ENCODE assay signal across 16 cellular contexts in the genomic region with DNA sequence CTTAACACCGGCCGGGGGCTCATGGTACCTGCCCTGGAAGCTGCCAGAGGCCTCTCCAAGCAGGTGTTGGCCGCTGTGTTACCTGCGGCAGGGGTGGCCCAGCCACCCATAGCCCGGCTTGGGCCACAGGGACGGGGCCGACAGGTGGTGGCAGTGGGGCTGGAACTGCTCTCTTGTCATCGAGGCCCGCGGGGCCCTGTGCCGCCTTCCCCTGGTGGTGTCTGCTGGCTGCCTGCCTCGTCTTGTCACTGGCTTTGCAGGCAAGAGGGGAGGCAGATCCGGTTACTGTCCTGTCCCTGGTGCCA. TPM values are rescaled to one million over a fixed set of nuclear protein-coding genes. Genes with fewer than 3 reads are reported as not detected.
DNase-seq lines count a peak whose midpoint lies in the region; ATAC-seq and TF ChIP-seq lines count a peak whose summit lies in the region.
"Had no signal": no experiment of that assay in that cellular context is flagged by ENCODE, and none has a peak within 500 bp of the region (broad histone marks: within the 10 kb centered on the region; RNA-seq: fewer than 3 reads in every experiment).

No MANE protein-coding gene starts in this region.

- no peak overlapping the region for H3K14ac ChIP-seq in IMR-90 (replicated peaks; ENCODE audit: low read depth, low read length)
- no peak overlapping the region for H3K14ac ChIP-seq in trophoblast cell (ENCODE audit: low read length)

- H3K4me3 ChIP-seq in A673 (ENCODE audit: low read depth, low read length, poor library complexity, severe bottlenecking): no peak overlapping the region
- no peak overlapping the region for H3K4me3 ChIP-seq in IMR-90 (ENCODE audit: insufficient read depth, low read depth, low read length)
- no peak overlapping the region for H3K4me3 ChIP-seq in WERI-Rb-1 (ENCODE audit: low read depth, low read length)
- no peak overlapping the region for H3K4me3 ChIP-seq in trophoblast cell (ENCODE audit: low read depth, low read length)
- H3K4me3 ChIP-seq in Peyer's patch: no peak overlapping the region
- H3K4me3 ChIP-seq: MG63 had no signal

- H4K20me1 ChIP-seq in IMR-90 (ENCODE audit: insufficient read depth, low read length): peaks cover 97% of the 10 kb centered on the region

- H2AK5ac ChIP-seq in IMR-90 (ENCODE audit: low read depth, low read length) (no peak overlapping the region), trophoblast cell (ENCODE audit: low read length) (no peak overlapping the region)

- no peak overlapping the region for H4K91ac ChIP-seq in IMR-90 (ENCODE audit: insufficient read depth, low read depth, low read length)
- no peak overlapping the region for H4K91ac ChIP-seq in trophoblast cell (ENCODE audit: low read depth, low read length)

- intact Hi-C loops in A673 (cut with micrococcal nuclease; ENCODE audit: unreplicated experiment) (no loop called here), IMR-90 (cut with micrococcal nuclease) (no loop called here)

- H3K9me3 Mint-ChIP-seq in activated T-helper 17 cell treated with anti-CD3 and anti-CD28 coated beads, Interleukin-2, amount 50 U/mL, for 72 hours: no peaks in the 10 kb centered on the region
- H3K9me3 Mint-ChIP-seq: CD4-positive, alpha-beta T cell had no signal

- H4K8ac ChIP-seq in IMR-90 (ENCODE audit: low read depth in 2 of 2, low read length in 2 of 2) (no peak overlapping the region), trophoblast cell (ENCODE audit: low read depth, low read length) (no peak overlapping the region)

- no peak overlapping the region for H3K56ac ChIP-seq in IMR-90 (ENCODE audit: extremely low read depth, insufficient read depth, low read length)

- H2BK120ac ChIP-seq in IMR-90 (ENCODE audit: low read depth, low read length): no peak overlapping the region
- H2BK120ac ChIP-seq in trophoblast cell (ENCODE audit: insufficient read depth, low read length, poor library complexity): no peak overlapping the region

- H3K36me3 Mint-ChIP-seq in activated T-helper 17 cell treated with anti-CD3 and anti-CD28 coated beads, Interleukin-2, amount 50 U/mL, for 72 hours (ENCODE audit: low read depth): no peaks in the 10 kb centered on the region

- ATAC-seq in IMR-90 (ENCODE audit: low read depth): no peak
- no peak for ATAC-seq in activated T-helper 17 cell treated with anti-CD3 and anti-CD28 coated beads, Interleukin-2, amount 50 U/mL, for 72 hours (replicated peaks)
- no peak for ATAC-seq in HG03025 (IDR thresholded peaks at IDR 0.05; ENCODE audit: low FRiP score, unreplicated experiment)

- 95% methylated on average over 11 of the region's 13 CpGs; no CpG with 5 or more reads in 1 of the 2 experiments for WGBS in IMR-90 (ENCODE audit: extremely low coverage in 2 of 2, insufficient read length in 1 of 2), 2 experiments
- no CpG with 5 or more reads among the region's 13 CpGs for WGBS in trophoblast cell (ENCODE audit: extremely low coverage, insufficient coverage, insufficient read length)

- H3K4ac ChIP-seq in IMR-90 (ENCODE audit: low read depth, low read length) (no peak overlapping the region), trophoblast cell (ENCODE audit: low read depth, low read length) (no peak overlapping the region)

- no peak overlapping the region for H2AFZ ChIP-seq in IMR-90 (replicated peaks; ENCODE audit: low read length, poor library complexity)
- no peak overlapping the region for H2AFZ ChIP-seq in trophoblast cell (ENCODE audit: insufficient read depth, low read length, poor library complexity)

- H3K4me2 ChIP-seq in IMR-90 (ENCODE audit: low read depth, low read length): no peak overlapping the region
- no peak overlapping the region for H3K4me2 ChIP-seq in trophoblast cell (ENCODE audit: low read length)

- H3K4me1 Mint-ChIP-seq in activated T-helper 17 cell treated with anti-CD3 and anti-CD28 coated beads, Interleukin-2, amount 50 U/mL, for 72 hours: no peaks in the 10 kb centered on the region

- no peaks in the 10 kb centered on the region for H3K27me3 Mint-ChIP-seq in activated T-helper 17 cell treated with anti-CD3 and anti-CD28 coated beads, Interleukin-2, amount 50 U/mL, for 72 hours
- H3K27me3 Mint-ChIP-seq: B cell; CD4-positive, alpha-beta T cell had no signal

- H3K9me1 ChIP-seq in IMR-90 (ENCODE audit: insufficient read depth, low read length): peaks cover 3% of the 10 kb centered on the region; the same call in 1 of the 2 replicates

- H3K27ac Mint-ChIP-seq in activated T-helper 17 cell treated with anti-CD3 and anti-CD28 coated beads, Interleukin-2, amount 50 U/mL, for 72 hours: no peak overlapping the region
- H3K27ac Mint-ChIP-seq: B cell; CD4-positive, alpha-beta T cell had no signal

- in situ Hi-C loops in IMR-90 (cut with MboI; ENCODE audit: low sequenced_read_pairs): no loop called here

- H3K4me3 Mint-ChIP-seq in activated T-helper 17 cell treated with anti-CD3 and anti-CD28 coated beads, Interleukin-2, amount 50 U/mL, for 72 hours: no peak overlapping the region
- H3K4me3 Mint-ChIP-seq: B cell; CD4-positive, alpha-beta T cell had no signal

- no peak overlapping the region for H4K12ac ChIP-seq in trophoblast cell (ENCODE audit: low read depth, low read length)

- BruUV-seq in A673 (replicated peaks; lab: Mats Ljungman, UMichigan) (no TSS peak), IMR-90 (replicated peaks; lab: Mats Ljungman, UMichigan) (no TSS peak)

- POLR2A ChIA-PET in A673 (lab: Charles Lee; ENCODE audit: low non-redundant PET): no interaction called here
- POLR2A ChIA-PET in IMR-90 (lab: Charles Lee; ENCODE audit: unreplicated experiment): interaction anchor here (0.6 kb wide), 1 partner anchor 28 kb away, joined by 6 read pairs; no protein-coding TSS in a partner anchor

- H4K5ac ChIP-seq in IMR-90 (ENCODE audit: low read depth, low read length): no peak overlapping the region

- no peak overlapping the region for H3K27ac ChIP-seq in A673 (ENCODE audit: low read depth, low read length, poor library complexity, severe bottlenecking)
- no peak overlapping the region for H3K27ac ChIP-seq in IMR-90 (ENCODE audit: insufficient read depth, low read length)
- peak overlapping the region; percentile 18; the same call in 1 of the 2 replicates for H3K27ac ChIP-seq in WERI-Rb-1
- H3K27ac ChIP-seq in trophoblast cell (ENCODE audit: low read depth, low read length): no peak overlapping the region
- no peak overlapping the region for H3K27ac ChIP-seq in Peyer's patch

- DNase-seq in A673 (ENCODE audit: low spot score): peak; percentile 37
- DNase-seq in IMR-90: no peak
- DNase-seq in WERI-Rb-1: no peak
- DNase-seq in trophoblast cell: peak; percentile 19 to 38
- DNase-seq in Peyer's patch: no peak
- no peak for DNase-seq in cerebellum (ENCODE audit: low spot score)
- DNase-seq: ACHN; CD4-positive, alpha-beta T cell; EL; NCI-H1105 treated with DMSO at 0.1 percent for 48 hours; NCI-H2029; NCI-H82 had no signal

- H2BK12ac ChIP-seq in trophoblast cell (ENCODE audit: low read length): no peak overlapping the region

- H3K79me2 ChIP-seq in trophoblast cell (ENCODE audit: control insufficient read depth, insufficient read depth, low read length, poor library complexity): peaks cover 10% of the 10 kb centered on the region

- H3K4me1 ChIP-seq in A673 (ENCODE audit: insufficient read depth, low read length, poor library complexity, severe bottlenecking): peaks cover 39% of the 10 kb centered on the region
- peaks cover 2% of the 10 kb centered on the region; the same call in 1 of the 2 replicates for H3K4me1 ChIP-seq in IMR-90 (ENCODE audit: control insufficient read depth, insufficient read depth, low read length)
- peaks cover 10 to 11% of the 10 kb centered on the region in 2 experiments for H3K4me1 ChIP-seq in trophoblast cell (ENCODE audit: control insufficient read depth in 1 of 2, insufficient read depth in 2 of 2, low read length in 2 of 2)
- H3K4me1 ChIP-seq in Peyer's patch: peaks cover 0 to 31% (median 0%) of the 10 kb centered on the region in 4 donors

- CTCF ChIA-PET in A673 (lab: Charles Lee) (no interaction called here), IMR-90 (lab: Yijun Ruan, JAX) (no interaction called here)

- H3K18ac ChIP-seq in IMR-90 (ENCODE audit: low read depth, low read length) (no peak overlapping the region), trophoblast cell (ENCODE audit: low read length) (no peak overlapping the region)

- no peak overlapping the region for H2BK15ac ChIP-seq in IMR-90 (ENCODE audit: low read depth, low read length)

- peak overlapping the region; percentile 28 for H2AK9ac ChIP-seq in IMR-90 (replicated peaks; ENCODE audit: low read depth, low read length, poor library complexity)

- H3K27me3 ChIP-seq in A673 (replicated peaks; ENCODE audit: insufficient read depth, low read depth, low read length, poor library complexity) (no peaks in the 10 kb centered on the region), IMR-90 (ENCODE audit: control insufficient read depth, insufficient read depth, low read length) (no peaks in the 10 kb centered on the region), WERI-Rb-1 (ENCODE audit: insufficient read depth, low read depth, severe bottlenecking) (no peaks in the 10 kb centered on the region), trophoblast cell (ENCODE audit: insufficient read depth, low read length) (no peaks in the 10 kb centered on the region), Peyer's patch (no peaks in the 10 kb centered on the region)
- H3K27me3 ChIP-seq: MG63 had no signal

- TF ChIP-seq CTCF in A673 (conservative IDR thresholded peaks at IDR 0.05; ENCODE audit: low read depth, low read length) (no peak), IMR-90 (conservative IDR thresholded peaks at IDR 0.05; ENCODE audit: low read depth, low read length) (no peak), WERI-Rb-1 (IDR thresholded peaks at IDR 0.05; ENCODE audit: low read depth, low read length) (no peak), Peyer's patch (IDR thresholded peaks at IDR 0.05) (no peak)

- TF ChIP-seq POLR2A in IMR-90 (IDR thresholded peaks at IDR 0.05; ENCODE audit: low read depth, low read length) (no peak), Peyer's patch (IDR thresholded peaks at IDR 0.05) (no peak)

- no peak overlapping the region for H2BK20ac ChIP-seq in IMR-90 (ENCODE audit: low read depth, low read length)

- H3K79me1 ChIP-seq in IMR-90 (ENCODE audit: low read depth in 1 of 2, low read length in 2 of 2) (peaks cover 12 to 39% of the 10 kb centered on the region in 2 experiments; a peak in 3 of 4 replicates), trophoblast cell (ENCODE audit: low read length) (peaks cover 6% of the 10 kb centered on the region)

- H3K36me3 ChIP-seq in A673 (ENCODE audit: insufficient read depth, low read length, poor library complexity, severe bottlenecking) (no peaks in the 10 kb centered on the region), IMR-90 (ENCODE audit: control insufficient read depth, insufficient read depth, low read length) (peaks cover 8% of the 10 kb centered on the region; the same call in 1 of the 2 replicates), WERI-Rb-1 (peaks cover 43% of the 10 kb centered on the region), trophoblast cell (ENCODE audit: control insufficient read depth in 1 of 2, insufficient read depth in 2 of 2, low read length in 2 of 2) (peaks cover 16 to 29% of the 10 kb centered on the region in 2 experiments), Peyer's patch (peaks cover 0 to 13% (median 0%) of the 10 kb centered on the region in 3 donors)
- H3K36me3 ChIP-seq: MG63 had no signal

- H3K9me3 ChIP-seq in A673 (ENCODE audit: low read depth, low read length, poor library complexity, severe bottlenecking) (no peaks in the 10 kb centered on the region), IMR-90 (ENCODE audit: control insufficient read depth, insufficient read depth, low read length) (no peaks in the 10 kb centered on the region), WERI-Rb-1 (ENCODE audit: severe bottlenecking) (no peaks in the 10 kb centered on the region), trophoblast cell (ENCODE audit: insufficient read depth, low read depth, low read length) (no peaks in the 10 kb centered on the region), Peyer's patch (no peaks in the 10 kb centered on the region)
- H3K9me3 ChIP-seq: MG63 had no signal

- H3K9ac ChIP-seq in IMR-90 (ENCODE audit: low read depth, low read length) (no peak overlapping the region), trophoblast cell (ENCODE audit: low read length) (no peak overlapping the region)

- H2BK5ac ChIP-seq in IMR-90 (ENCODE audit: low read depth, low read length, poor library complexity, severe bottlenecking) (no peak overlapping the region), trophoblast cell (ENCODE audit: low read depth, low read length, poor library complexity) (no peak overlapping the region)

- dilution Hi-C loops in IMR-90 (cut with HindIII; ENCODE audit: low sequenced_read_pairs, unreplicated experiment): no loop called here

- no peak overlapping the region for H3K23ac ChIP-seq in IMR-90 (ENCODE audit: low read depth, low read length)
- H3K23ac ChIP-seq in trophoblast cell (ENCODE audit: low read length): no peak overlapping the region

- TF ChIP-seq RAD21 in IMR-90 (IDR thresholded peaks at IDR 0.05; ENCODE audit: low read length): no peak

RNA-seq across cellular contexts. Expression of a gene that starts 27.1 kb away (rescaled TPM):
- total RNA-seq in A673 (2021) (64.2 and 72.4 TPM in 2 replicates), IMR-90 (2012; rRNA removed) (9.4 and 14.9 TPM in 2 replicates), Peyer's patch (100 to 1,000 TPM in 3 of 4 donors, 10 to 100 TPM in 1; 79.7 to 196 (median 143) TPM), cerebellum (45.9 TPM)
- polyA plus RNA-seq in IMR-90 (2012; rRNA removed): 25.5 and 30.8 TPM in 2 replicates
- polyA plus RNA-seq in IMR-90 (2012; cell fraction: cytosol; rRNA removed): 17.0 and 25.6 TPM in 2 replicates
- polyA plus RNA-seq in IMR-90 (2012; cell fraction: nucleus; rRNA removed; ENCODE audit: low replicate concordance): 79.5 and 93.9 TPM in 2 replicates
- 175 and 188 TPM in 2 replicates for polyA plus RNA-seq in trophoblast cell (2013)
- 10 to 100 TPM; 12.1 to 17.4 TPM for total RNA-seq in activated T-helper 17 cell treated with anti-CD3 and anti-CD28 coated beads, Interleukin-2, amount 50 U/mL, for 72 hours

RNA-seq across cellular contexts. Expression of a gene that starts 48.5 kb away (rescaled TPM):
- total RNA-seq in A673 (2021) (70.5 and 71.9 TPM in 2 replicates), IMR-90 (2012; rRNA removed) (12.8 and 13.4 TPM in 2 replicates), Peyer's patch (10 to 100 TPM in 1 of 4 donors, 1 to 10 TPM in 3; 2.9 to 10.7 (median 5.2) TPM), cerebellum (11.3 TPM)
- 11.3 and 12.0 TPM in 2 replicates for polyA plus RNA-seq in IMR-90 (2012; rRNA removed)
- 4.0 and 9.5 TPM in 2 replicates for polyA plus RNA-seq in IMR-90 (2012; cell fraction: cytosol; rRNA removed)
- 1.7 and 3.6 TPM in 2 replicates for polyA plus RNA-seq in IMR-90 (2012; cell fraction: nucleus; rRNA removed; ENCODE audit: low replicate concordance)
- 11.3 and 12.4 TPM in 2 replicates for polyA plus RNA-seq in trophoblast cell (2013)
- total RNA-seq in activated T-helper 17 cell treated with anti-CD3 and anti-CD28 coated beads, Interleukin-2, amount 50 U/mL, for 72 hours: 10 to 100 TPM; 39.1 to 64.2 TPM

Comparison
In these comparisons a context has a peak if more than half of its experiments do, and no peak if none do; other contexts are left out.
1. DNase-seq: peak in A673 (single experiment) and trophoblast cell (2 of 2); none in IMR-90 (single experiment), WERI-Rb-1 (single experiment), Peyer's patch (0 of 3) and cerebellum (single experiment).